8 cellular contexts compared by ENCODE assay signal in genomic region chr4:75848191-75848760, GRCh38. TPM values are rescaled to one million over a fixed set of nuclear protein-coding genes. Genes with fewer than 3 reads are reported as not detected.
DNase-seq lines count a peak whose midpoint lies in the region; ATAC-seq, FAIRE-seq and TF ChIP-seq lines count a peak whose summit lies in the region.
"Not testable (repeated sequence)": the region's sequence is repeated elsewhere in the genome, so short reads cannot be mapped to it uniquely, and the experiment has no call there.

No MANE protein-coding gene starts in this region.

- SMC1A ChIA-PET in GM12878 (lab: Charles Lee; ENCODE audit: uncharacterized antibody, unreplicated experiment): interaction anchor here (0.6 to 1.7 kb wide), 12 partner anchors 18 to 974 kb away, joined by 3 to 8 read pairs (median 3); partner anchors contain the start of gene USO1

- H3K4me3 ChIP-seq in GM12878; left ventricle myocardium inferior; trophoblast cell (ENCODE audit: low read depth, low read length): not testable (repeated sequence)

- peak; percentile 82 for FAIRE-seq in GM12878 (lab: Jason Lieb, UNC)

- H3K4me2 ChIP-seq in GM12878 (ENCODE audit: control insufficient read depth, insufficient read depth); trophoblast cell (ENCODE audit: low read length): not testable (repeated sequence)

- in situ Hi-C loops in GM12878 (cut with MboI): not testable (repeated sequence)

- TF ChIP-seq RAD21 in GM12878 (IDR thresholded peaks at IDR 0.05; ENCODE audit: insufficient read depth, low read depth, low read length): peak; percentile 72

- H4K20me1 ChIP-seq in GM12878 (ENCODE audit: control insufficient read depth, insufficient read depth): not testable (repeated sequence)

- CTCF ChIA-PET in GM12878 (lab: Yijun Ruan, JAX): interaction anchor here (0.6 to 2.5 kb wide), 44 partner anchors 9 to 1884 kb away, joined by 3 to 29 read pairs (median 4); partner anchors contain the start of genes ODAPH and USO1

- intact Hi-C loops in GM12878 (cut with micrococcal nuclease; ENCODE audit: unreplicated experiment); left ventricle myocardium inferior (cut with micrococcal nuclease): not testable (repeated sequence)

- H3K9ac ChIP-seq in GM12878 (ENCODE audit: control insufficient read depth, insufficient read depth, low read length); trophoblast cell (ENCODE audit: low read length): not testable (repeated sequence)

- H2AFZ ChIP-seq in GM12878 (ENCODE audit: control insufficient read depth, low read depth, low read length); trophoblast cell (ENCODE audit: insufficient read depth, low read length, poor library complexity): not testable (repeated sequence)

- H3K27ac ChIP-seq in GM12878 (ENCODE audit: control insufficient read depth, insufficient read depth); trophoblast cell (ENCODE audit: low read depth, low read length): not testable (repeated sequence)
- peak overlapping the region; percentile 64 for H3K27ac ChIP-seq in left ventricle myocardium inferior (replicated peaks)

- not testable (repeated sequence) for H4K8ac ChIP-seq in trophoblast cell (ENCODE audit: low read depth, low read length)

- H3K79me2 ChIP-seq in GM12878 (ENCODE audit: control insufficient read depth, insufficient read depth, low read length); trophoblast cell (ENCODE audit: control insufficient read depth, insufficient read depth, low read length, poor library complexity): not testable (repeated sequence)

- BruUV-seq in GM12878 (replicated peaks; lab: Mats Ljungman, UMichigan): not testable (repeated sequence)

- H3K4ac ChIP-seq in trophoblast cell (ENCODE audit: low read depth, low read length): not testable (repeated sequence)

- not testable (repeated sequence) for H2BK12ac ChIP-seq in trophoblast cell (ENCODE audit: low read length)

- 9% methylated on average over 14 of the region's 14 CpGs for WGBS in GM12878 (ENCODE audit: insufficient coverage, insufficient replicate concordance, low lambda C conversion rate, missing lambda C conversion rate)
- WGBS in trophoblast cell (ENCODE audit: extremely low coverage, insufficient coverage, insufficient read length): no CpG with 5 or more reads among the region's 14 CpGs

- H3K18ac ChIP-seq in trophoblast cell (ENCODE audit: low read length): not testable (repeated sequence)

- H3K79me1 ChIP-seq in trophoblast cell (ENCODE audit: low read length): not testable (repeated sequence)

- ATAC-seq in GM18498 (IDR thresholded peaks at IDR 0.05; ENCODE audit: unreplicated experiment) (peak; percentile 76), HG03159 (IDR thresholded peaks at IDR 0.05; ENCODE audit: unreplicated experiment) (peak; percentile 82), GM12878 (peak; percentile 97)

- TF ChIP-seq POLR2A in GM12878 (IDR thresholded peaks at IDR 0.05; ENCODE audit: low read depth, low read length): not testable (repeated sequence)

- RAD21 ChIA-PET in GM12878 (lab: Charles Lee; ENCODE audit: unreplicated experiment): interaction anchor here (0.6 to 1.7 kb wide), 11 partner anchors 23 to 973 kb away, joined by 3 to 14 read pairs (median 5); partner anchors contain the start of gene CDKL2

- not testable (repeated sequence) for TF ChIP-seq EP300 in GM12878 (IDR thresholded peaks at IDR 0.05; ENCODE audit: borderline replicate concordance in 1 of 2, control insufficient read depth in 1 of 2, low read depth in 2 of 2, low read length in 2 of 2)

- H4K12ac ChIP-seq in trophoblast cell (ENCODE audit: low read depth, low read length): not testable (repeated sequence)

- H3K23ac ChIP-seq in trophoblast cell (ENCODE audit: low read length): not testable (repeated sequence)

- not testable (repeated sequence) for H2AK5ac ChIP-seq in trophoblast cell (ENCODE audit: low read length)

- POLR2A ChIA-PET in GM12878 (lab: Charles Lee): interaction anchor here (0.7 kb wide), 1 partner anchor 287 kb away, joined by 3 read pairs; no protein-coding TSS in a partner anchor

- not testable (repeated sequence) for H3K27me3 ChIP-seq in GM12878 (replicated peaks in 1 of 2; ENCODE audit: control insufficient read depth in 2 of 2, insufficient read depth in 2 of 2, low read length in 1 of 2); left ventricle myocardium inferior (ENCODE audit: low read depth); trophoblast cell (ENCODE audit: insufficient read depth, low read length)

- not testable (repeated sequence) for H3K14ac ChIP-seq in trophoblast cell (ENCODE audit: low read length)

- H2BK120ac ChIP-seq in trophoblast cell (ENCODE audit: insufficient read depth, low read length, poor library complexity): not testable (repeated sequence)

- not testable (repeated sequence) for H3K36me3 ChIP-seq in GM12878 (ENCODE audit: control insufficient read depth in 2 of 2, insufficient read depth in 2 of 2, low read length in 1 of 2); left ventricle myocardium inferior; trophoblast cell (ENCODE audit: control insufficient read depth in 1 of 2, insufficient read depth in 2 of 2, low read length in 2 of 2)

- H4K91ac ChIP-seq in trophoblast cell (ENCODE audit: low read depth, low read length): not testable (repeated sequence)

- not testable (repeated sequence) for H2BK5ac ChIP-seq in trophoblast cell (ENCODE audit: low read depth, low read length, poor library complexity)

- not testable (repeated sequence) for H3K4me1 ChIP-seq in GM12878 (ENCODE audit: control insufficient read depth, insufficient read depth, low read length); trophoblast cell (ENCODE audit: control insufficient read depth in 1 of 2, insufficient read depth in 2 of 2, low read length in 2 of 2)
- peaks cover 18% of the 10 kb centered on the region for H3K4me1 ChIP-seq in left ventricle myocardium inferior

- not testable (repeated sequence) for H3K9me3 ChIP-seq in GM12878 (replicated peaks; ENCODE audit: control insufficient read depth, insufficient read depth, low read length); left ventricle myocardium inferior (replicated peaks); trophoblast cell (ENCODE audit: insufficient read depth, low read depth, low read length)

- peak; percentile 80 for DNase-seq in AG08396 (ENCODE audit: low spot score)
- DNase-seq in NCI-H2107 (lab: John Stamatoyannopoulos, UW): peak; percentile 29
- DNase-seq in SKM-1 (lab: John Stamatoyannopoulos, UW; ENCODE audit: unreplicated experiment): peak; percentile 61
- peak; percentile 24 for DNase-seq in GM12878 (ENCODE audit: low read depth, low spot score)
- peak; percentile 20 for DNase-seq in left ventricle myocardium inferior
- DNase-seq in trophoblast cell: peak; percentile 67 to 96

- TF ChIP-seq CTCF in GM12878 (IDR thresholded peaks at IDR 0.05 in 2 of 3, conservative IDR thresholded peaks at IDR 0.05 in 1 of 3; ENCODE audit: control insufficient read depth in 2 of 3, extremely low read depth in 1 of 3, insufficient read depth in 1 of 3, low read depth in 3 of 3, low read length in 3 of 3) (peak; percentile 57 to 63 (median 62); a peak in 5 of 6 replicates), left ventricle myocardium inferior (IDR thresholded peaks at IDR 0.05; ENCODE audit: borderline replicate concordance) (peak; percentile 79)

TF ChIP-seq in GM12878, 131 proteins besides CTCF, POLR2A, EP300 and RAD21:
- TF ChIP-seq SMC3 (IDR thresholded peaks at IDR 0.05; ENCODE audit: borderline replicate concordance, low read length) (peak; percentile 52; the same call in 1 of the 2 replicates), ZNF384 (IDR thresholded peaks at IDR 0.05; ENCODE audit: borderline replicate concordance, low read depth, low read length) (peak; percentile 74)

RNA-seq across cellular contexts. Expression of gene PPEF2, which starts 54.0 kb away (rescaled TPM):
- total RNA-seq in GM12878 (2013; cell fraction: nucleolus; rRNA removed): not detected in 2 replicates
- total RNA-seq in GM12878 (2014; rRNA removed) (not detected in 2 replicates), GM12878 (2014; rRNA removed; fragmentation: Illumina TruSeq; extraction: Trizol) (not detected in 2 replicates), GM12878 (2021) (not detected in 2 replicates), left ventricle myocardium inferior (not detected)
- not detected for polyA plus RNA-seq in GM12878 (2011; ENCODE audit: low read depth)
- polyA plus RNA-seq in GM12878 (2011; rRNA removed) (not detected in 2 replicates), GM12878 (2014; fragmentation: Illumina TruSeq; extraction: Trizol) (not detected in 2 replicates), GM12878 (2014; fragmentation: Nextera tagmentation; extraction: Ambion mirVana) (not detected), GM12878 (2014; rRNA removed) (not detected in 2 replicates), GM12878 (2016; fragmentation: Nextera tagmentation; extraction: Ambion mirVana) (not detected)
- not detected in 2 replicates for polyA plus RNA-seq in GM12878 (2011; cell fraction: cytosol; rRNA removed)
- not detected in 2 replicates for polyA plus RNA-seq in GM12878 (2011; cell fraction: nucleus; rRNA removed)
- polyA plus RNA-seq in GM12878 (2012): not detected in 2 replicates
- polyA minus RNA-seq in GM12878 (2011; rRNA and poly(A)+ RNA removed): not detected in 2 replicates
- not detected in 2 replicates for polyA minus RNA-seq in GM12878 (2011; cell fraction: cytosol; rRNA and poly(A)+ RNA removed)
- not detected in 2 replicates for polyA minus RNA-seq in GM12878 (2011; cell fraction: nucleus; rRNA and poly(A)+ RNA removed)
- 0.01 and 0.04 TPM in 2 replicates for polyA plus RNA-seq in trophoblast cell (2013)

Comparison
In these comparisons a context has a peak if more than half of its experiments do, and no peak if none do; other contexts are left out.
1. DNase-seq: peak in every context shown above with its lines; median percentile 82 in trophoblast cell; 80 in AG08396; 61 in SKM-1; 29 in NCI-H2107; 24 in GM12878; 20 in left ventricle myocardium inferior.